In the genomic region with DNA sequence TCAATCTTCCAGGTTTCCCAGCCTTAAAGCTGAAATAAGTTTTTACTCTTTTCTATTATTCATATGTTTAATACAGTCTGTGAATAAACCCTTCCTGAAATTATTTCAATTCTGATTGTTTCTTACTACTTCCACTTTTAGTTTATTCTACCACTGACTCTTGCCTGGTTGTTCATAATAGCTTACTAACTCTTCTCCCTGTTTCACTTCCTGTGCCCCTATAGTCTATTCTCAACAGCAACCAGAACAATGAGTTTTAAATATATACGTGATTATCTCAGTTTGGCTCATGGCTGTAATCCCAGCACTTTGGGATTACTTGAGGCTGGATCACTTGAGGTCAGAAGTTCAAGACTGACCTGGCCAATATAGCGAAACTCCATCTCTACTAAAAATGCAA, we compare ENCODE assay signal across 2 cellular contexts.
TF ChIP-seq lines count a peak whose summit lies in the region.

No MANE protein-coding gene starts in this region.

TF ChIP-seq in endothelial cell of umbilical vein, 7 proteins besides CTCF, POLR2A, EP300 and RAD21 (continued from another document):
- TF ChIP-seq FOS (IDR thresholded peaks at IDR 0.05; ENCODE audit: borderline replicate concordance, insufficient read depth, low read length) (no peak), POLR2AphosphoS5 (IDR thresholded peaks at IDR 0.05; ENCODE audit: insufficient read depth, low read depth, low read length) (no peak)

TF ChIP-seq in SK-N-SH, 30 proteins besides CTCF, POLR2A, EP300 and RAD21 (continued from another document):
- TF ChIP-seq, protein P1, sequence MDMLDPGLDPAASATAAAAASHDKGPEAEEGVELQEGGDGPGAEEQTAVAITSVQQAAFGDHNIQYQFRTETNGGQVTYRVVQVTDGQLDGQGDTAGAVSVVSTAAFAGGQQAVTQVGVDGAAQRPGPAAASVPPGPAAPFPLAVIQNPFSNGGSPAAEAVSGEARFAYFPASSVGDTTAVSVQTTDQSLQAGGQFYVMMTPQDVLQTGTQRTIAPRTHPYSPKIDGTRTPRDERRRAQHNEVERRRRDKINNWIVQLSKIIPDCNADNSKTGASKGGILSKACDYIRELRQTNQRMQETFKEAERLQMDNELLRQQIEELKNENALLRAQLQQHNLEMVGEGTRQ (IDR thresholded peaks at IDR 0.05; ENCODE audit: borderline replicate concordance, low read depth, low read length): no peak
- TF ChIP-seq MXI1 (IDR thresholded peaks at IDR 0.05; ENCODE audit: low read depth, low read length): no peak
- TF ChIP-seq CHD2 (IDR thresholded peaks at IDR 0.05; ENCODE audit: low read length, partially characterized antibody): no peak
- TF ChIP-seq, protein P2, sequence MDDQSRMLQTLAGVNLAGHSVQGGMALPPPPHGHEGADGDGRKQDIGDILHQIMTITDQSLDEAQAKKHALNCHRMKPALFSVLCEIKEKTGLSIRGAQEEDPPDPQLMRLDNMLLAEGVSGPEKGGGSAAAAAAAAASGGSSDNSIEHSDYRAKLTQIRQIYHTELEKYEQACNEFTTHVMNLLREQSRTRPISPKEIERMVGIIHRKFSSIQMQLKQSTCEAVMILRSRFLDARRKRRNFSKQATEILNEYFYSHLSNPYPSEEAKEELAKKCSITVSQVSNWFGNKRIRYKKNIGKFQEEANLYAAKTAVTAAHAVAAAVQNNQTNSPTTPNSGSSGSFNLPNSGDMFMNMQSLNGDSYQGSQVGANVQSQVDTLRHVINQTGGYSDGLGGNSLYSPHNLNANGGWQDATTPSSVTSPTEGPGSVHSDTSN (IDR thresholded peaks at IDR 0.05): no peak
- no peak for TF ChIP-seq TCF12 (IDR thresholded peaks at IDR 0.05)
- no peak for TF ChIP-seq GABPA (IDR thresholded peaks at IDR 0.05; ENCODE audit: low read depth)
- no peak for TF ChIP-seq TAF1 (IDR thresholded peaks at IDR 0.05; ENCODE audit: borderline replicate concordance, low read depth, low read length)
